8 cellular contexts compared by ENCODE assay signal in genomic region chr3:47475570-47476329, GRCh38. TPM values are rescaled to one million over a fixed set of nuclear protein-coding genes. Genes with fewer than 3 reads are reported as not detected.
DNase-seq lines count a peak whose midpoint lies in the region; ATAC-seq and TF ChIP-seq lines count a peak whose summit lies in the region.

Gene SCAP, minus strand, starts transcription at chr3:47475941. Its CDS starts 32,948 bp downstream, at chr3:47442993.

- H4K8ac ChIP-seq in H9 (replicated peaks; ENCODE audit: insufficient read length, low read depth, low read length): no peak within 1 kb of the TSS

- H4K91ac ChIP-seq in H9 (ENCODE audit: insufficient read length, low read depth, low read length): no peak within 1 kb of the TSS

- no peak within 1 kb of the TSS for H2BK5ac ChIP-seq in H9 (ENCODE audit: insufficient read length, low read length)

- no peak within 1 kb of the TSS for H3T11ph ChIP-seq in H9 (ENCODE audit: low read length)

- H3K9me3 Mint-ChIP-seq in H9: no peaks in the 10 kb centered on the region; a peak in 2 of 5 replicates

- H3K36me3 Mint-ChIP-seq in H9 (ENCODE audit: insufficient read depth in 1 of 3, low read depth in 3 of 3): peaks cover 0 to 4% (median 0%) of the 10 kb centered on the region in 3 experiments; a peak in 2 of 7 replicates

- H3K23ac ChIP-seq in H9 (ENCODE audit: insufficient read length, low read depth, low read length): no peak within 1 kb of the TSS

- no peaks in the 10 kb centered on the region for H3K27me3 Mint-ChIP-seq in H9 (ENCODE audit: low read depth)

- H3K23me2 ChIP-seq in H9 (ENCODE audit: insufficient read length, low read depth, low read length, poor library complexity, severe bottlenecking): no peaks in the 10 kb centered on the region

- H3K4me2 ChIP-seq in H9 (ENCODE audit: insufficient read depth, insufficient read length, low read length) (peak within 1 kb of the TSS; percentile 80), Loucy (ENCODE audit: low read depth, low read length, poor library complexity, severe bottlenecking) (peak within 1 kb of the TSS; percentile 99)

- H2BK12ac ChIP-seq in H9 (ENCODE audit: insufficient read length, low read depth, low read length): no peak within 1 kb of the TSS

- H3K56ac ChIP-seq in H9 (ENCODE audit: insufficient read length, low read depth, low read length): no peak within 1 kb of the TSS

- no peaks in the 10 kb centered on the region for H3F3A ChIP-seq in Loucy (ENCODE audit: low read depth)

- H3K4me1 ChIP-seq in H9 (ENCODE audit: insufficient read depth, low read length) (peaks cover 2% of the 10 kb centered on the region; the same call in 1 of the 2 replicates), Loucy (ENCODE audit: insufficient read depth, low read length, poor library complexity, severe bottlenecking) (peaks cover 26% of the 10 kb centered on the region), SJCRH30 (no peaks in the 10 kb centered on the region), foreskin keratinocyte (no peaks in the 10 kb centered on the region), neuron (ENCODE audit: insufficient read depth, low read length) (peaks cover 7% of the 10 kb centered on the region)

- peaks cover 6% of the 10 kb centered on the region for H3K79me1 ChIP-seq in H9 (ENCODE audit: insufficient read depth, low read depth, low read length, poor library complexity, severe bottlenecking)

- WGBS in H9 (ENCODE audit: extremely low coverage, insufficient read length, low lambda C conversion rate): no CpG with 5 or more reads among the region's 88 CpGs

- peaks cover 22% of the 10 kb centered on the region; the same call in 1 of the 2 replicates for H3K79me2 ChIP-seq in H9 (ENCODE audit: insufficient read depth, low read length)
- H3K79me2 ChIP-seq in Loucy (ENCODE audit: insufficient read depth, low read length): peaks cover 45% of the 10 kb centered on the region

- H3K4me1 Mint-ChIP-seq in H9: peaks cover 31 to 39% of the 10 kb centered on the region in 2 experiments

- no peak within 1 kb of the TSS for H2BK15ac ChIP-seq in H9 (ENCODE audit: low read depth, low read length)

- H3K27me3 ChIP-seq in H9 (ENCODE audit: insufficient read depth, low read length): no peaks in the 10 kb centered on the region
- no peaks in the 10 kb centered on the region for H3K27me3 ChIP-seq in Loucy (ENCODE audit: insufficient read depth, low read length, poor library complexity, severe bottlenecking)
- H3K27me3 ChIP-seq in SJCRH30: no peaks in the 10 kb centered on the region
- no peaks in the 10 kb centered on the region for H3K27me3 ChIP-seq in foreskin keratinocyte
- H3K27me3 ChIP-seq in neuron (ENCODE audit: insufficient read depth, low read length): no peaks in the 10 kb centered on the region

- H3K36me3 ChIP-seq in Loucy (ENCODE audit: insufficient read depth, low read length): no peaks in the 10 kb centered on the region
- H3K36me3 ChIP-seq in SJCRH30: no peaks in the 10 kb centered on the region
- H3K36me3 ChIP-seq in neuron (ENCODE audit: insufficient read depth, low read length): no peaks in the 10 kb centered on the region

- H3K4me3 ChIP-seq in Loucy (ENCODE audit: low read length, poor library complexity, severe bottlenecking) (peak within 1 kb of the TSS; percentile 100), SJCRH30 (peak within 1 kb of the TSS; percentile 93), neuron (ENCODE audit: low read length) (peak within 1 kb of the TSS; percentile 80)

- H3K9me3 ChIP-seq in H9 (ENCODE audit: control insufficient read depth, low read depth, low read length): no peaks in the 10 kb centered on the region
- no peaks in the 10 kb centered on the region for H3K9me3 ChIP-seq in Loucy (ENCODE audit: insufficient read depth, low read depth, low read length)
- no peaks in the 10 kb centered on the region for H3K9me3 ChIP-seq in SJCRH30 (replicated peaks)
- H3K9me3 ChIP-seq in neuron (ENCODE audit: low read length): no peaks in the 10 kb centered on the region

- TF ChIP-seq CTCF in H9 (conservative IDR thresholded peaks at IDR 0.05) (peak; percentile 95), Loucy (conservative IDR thresholded peaks at IDR 0.05; ENCODE audit: low read length) (peak; percentile 81), foreskin keratinocyte (conservative IDR thresholded peaks at IDR 0.05) (peak; percentile 97)

- no peak within 1 kb of the TSS for H2BK20ac ChIP-seq in H9 (ENCODE audit: low read depth, low read length, poor library complexity, severe bottlenecking)

- peak within 1 kb of the TSS; percentile 31 for H3K9ac ChIP-seq in H9 (ENCODE audit: extremely low read depth, insufficient read length, low read length)
- peak within 1 kb of the TSS; percentile 91 for H3K9ac ChIP-seq in Loucy (ENCODE audit: low read depth, low read length, poor library complexity, severe bottlenecking)

- H2AFZ ChIP-seq in H9 (ENCODE audit: low read length) (no peak within 1 kb of the TSS), Loucy (ENCODE audit: low read length) (peak within 1 kb of the TSS; percentile 100), neuron (ENCODE audit: low read depth, low read length) (peak within 1 kb of the TSS; percentile 97)

- H3K4me3 Mint-ChIP-seq in H9: peak within 1 kb of the TSS; percentile 90 to 93

- ATAC-seq in foreskin keratinocyte: peak; percentile 65

- peak within 1 kb of the TSS; percentile 67; the same call in 1 of the 2 replicates for H3K14ac ChIP-seq in H9 (ENCODE audit: insufficient read depth, low read length)

- H4K5ac ChIP-seq in H9 (ENCODE audit: insufficient read length, low read depth, low read length): no peak within 1 kb of the TSS

- peak within 1 kb of the TSS; percentile 57 to 88 (median 68) for H3K27ac Mint-ChIP-seq in H9

- H3K18ac ChIP-seq in H9 (ENCODE audit: insufficient read length, low read depth, low read length): no peak within 1 kb of the TSS

- H4K20me1 ChIP-seq in H9 (ENCODE audit: control insufficient read depth, insufficient read depth, insufficient read length) (no peaks in the 10 kb centered on the region), Loucy (ENCODE audit: insufficient read depth, low read length, poor library complexity, severe bottlenecking) (peaks cover 29% of the 10 kb centered on the region)

- H3K9me2 ChIP-seq in Loucy (replicated peaks; ENCODE audit: low read depth, low read length): no peaks in the 10 kb centered on the region

- H2AK5ac ChIP-seq in H9 (ENCODE audit: insufficient read length, low read length): no peak within 1 kb of the TSS

- H2BK120ac ChIP-seq in H9 (ENCODE audit: low read depth, low read length, poor library complexity, severe bottlenecking): no peak within 1 kb of the TSS

- DNase-seq in GM03348 (ENCODE audit: low spot score): peak; percentile 98
- peak; percentile 95 for DNase-seq in H9
- DNase-seq in SJCRH30: peak; percentile 87 to 90
- peak; percentile 93 for DNase-seq in activated gamma-delta T cell treated with anti-CD3 and anti-CD28 coated beads, Interleukin-2, amount 50 U/mL, for 16 hours (ENCODE audit: low read depth)
- DNase-seq in foreskin keratinocyte: peak; percentile 49 to 66
- peak; percentile 68 for DNase-seq in stromal cell of bone marrow (ENCODE audit: low read depth)

- H3K4ac ChIP-seq in H9 (ENCODE audit: low read depth, low read length): no peak within 1 kb of the TSS

- H3K27ac ChIP-seq in H9 (ENCODE audit: insufficient read length, low read depth, low read length): no peak within 1 kb of the TSS
- peak within 1 kb of the TSS; percentile 42 for H3K27ac ChIP-seq in SJCRH30
- H3K27ac ChIP-seq in foreskin keratinocyte: peak within 1 kb of the TSS; percentile 19

RNA-seq across cellular contexts. Expression of gene SCAP, which starts in this region (rescaled TPM):
- total RNA-seq in H9 (2021): 101 and 104 TPM in 2 replicates
- 47.5 and 48.4 TPM in 2 replicates for total RNA-seq in SJCRH30 (2014; rRNA removed; shearing (Covaris generic))
- total RNA-seq in foreskin keratinocyte: 50.5 and 54.7 TPM in 2 replicates
- polyA plus RNA-seq in foreskin keratinocyte: 33.0 and 36.2 TPM in 2 replicates
